Comparison of ENCODE assay signal across 11 cellular contexts in the genomic region with DNA sequence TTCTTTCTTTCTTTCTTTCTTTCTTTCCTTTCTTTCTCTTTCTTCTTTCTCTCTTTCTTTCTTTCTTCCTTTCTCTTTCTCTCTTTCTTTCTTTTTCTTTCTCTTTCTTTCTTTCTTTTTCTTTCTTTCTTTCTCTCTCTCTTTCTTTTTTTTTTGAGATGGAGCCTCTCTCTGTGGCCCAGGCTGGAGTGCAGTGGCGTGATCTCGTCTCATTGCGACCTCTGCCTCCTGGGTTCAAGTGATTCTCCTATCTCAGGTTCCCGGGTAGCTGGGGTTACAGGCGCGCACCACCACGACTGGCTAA. TPM values are rescaled to one million over a fixed set of nuclear protein-coding genes. Genes with fewer than 3 reads are reported as not detected.
DNase-seq lines count a peak whose midpoint lies in the region; ATAC-seq and TF ChIP-seq lines count a peak whose summit lies in the region.
"Not testable (repeated sequence)": the region's sequence is repeated elsewhere in the genome, so short reads cannot be mapped to it uniquely, and the experiment has no call there.
"Had no signal": no experiment of that assay in that cellular context is flagged by ENCODE, and none has a peak within 500 bp of the region (broad histone marks: within the 10 kb centered on the region; RNA-seq: fewer than 3 reads in every experiment).

No MANE protein-coding gene starts in this region.

- TF ChIP-seq CTCF in CD4-positive, alpha-beta T cell (IDR thresholded peaks at IDR 0.05); NB4 (IDR thresholded peaks at IDR 0.05; ENCODE audit: low read depth, low read length): not testable (repeated sequence)

- H3K36me3 Mint-ChIP-seq in CD4-positive, alpha-beta T cell (ENCODE audit: low read depth): not testable (repeated sequence)
- peaks cover 23% of the 10 kb centered on the region for H3K36me3 Mint-ChIP-seq in activated CD4-positive, alpha-beta T cell treated with anti-CD3 and anti-CD28 coated beads, Interleukin-2, amount 10 ng/mL, durations not matched to agents 24 days and 14 days (ENCODE audit: low read depth)
- H3K36me3 Mint-ChIP-seq in activated CD8-positive, alpha-beta memory T cell treated with anti-CD3 and anti-CD28 coated beads, Interleukin-2, amount 10 ng/mL, durations not matched to agents 7 days and 5 days: peaks cover 53% of the 10 kb centered on the region
- H3K36me3 Mint-ChIP-seq in activated T-helper 2 cell treated with anti-CD3 and anti-CD28 coated beads, Interferon-gamma antibody, Interleukin-2, Interleukin-4, amounts not matched to agents 10 μg/mL and 5 μg/mL and 100 μg/mL, durations not matched to agents 14 hours and 24 hours and 36 hours (ENCODE audit: low read depth): peaks cover 26% of the 10 kb centered on the region
- peaks cover 37% of the 10 kb centered on the region for H3K36me3 Mint-ChIP-seq in central memory CD8-positive, alpha-beta T cell (ENCODE audit: insufficient read depth)
- peaks cover 0 to 57% (median 0%) of the 10 kb centered on the region in 5 donors for H3K36me3 Mint-ChIP-seq in naive thymus-derived CD4-positive, alpha-beta T cell
- peaks cover 24% of the 10 kb centered on the region for H3K36me3 Mint-ChIP-seq in stimulated activated memory B cell treated with anti-CD40 and anti-IgM and Interleukin-4, amounts not matched to agents 10 μg/mL and 1 μg/mL and 100 μg/mL, for 72 hours

- H3K36me3 ChIP-seq in naive thymus-derived CD4-positive, alpha-beta T cell (ENCODE audit: control insufficient read depth in 2 of 3, insufficient read depth in 3 of 3, low read length in 3 of 3): not testable (repeated sequence)

- DNase-seq in CD4-positive, alpha-beta T cell; NB4 (ENCODE audit: low read depth); activated CD4-positive, alpha-beta T cell treated with anti-CD3 and anti-CD28 coated beads, Interleukin-2, amount 10 ng/mL, durations not matched to agents 24 days and 14 days; activated CD8-positive, alpha-beta memory T cell treated with anti-CD3 and anti-CD28 coated beads, Interleukin-2, amount 10 ng/mL, durations not matched to agents 7 days and 5 days; activated T-helper 2 cell treated with anti-CD3 and anti-CD28 coated beads, Interferon-gamma antibody, Interleukin-2, Interleukin-4, amounts not matched to agents 10 μg/mL and 5 μg/mL and 100 μg/mL, durations not matched to agents 14 hours and 24 hours and 36 hours (ENCODE audit: low spot score); central memory CD8-positive, alpha-beta T cell (ENCODE audit: low spot score in 2 of 2); naive thymus-derived CD4-positive, alpha-beta T cell: not testable (repeated sequence)

- H3K4me1 ChIP-seq in naive thymus-derived CD4-positive, alpha-beta T cell (ENCODE audit: control insufficient read depth in 2 of 2, insufficient read depth in 2 of 2, low read length in 2 of 2): peaks cover 59 to 75% of the 10 kb centered on the region in 2 donors

- peak overlapping the region; percentile 38 for H3K4me3 Mint-ChIP-seq in CD4-positive, alpha-beta T cell
- peak overlapping the region; percentile 96 for H3K4me3 Mint-ChIP-seq in activated CD4-positive, alpha-beta T cell treated with anti-CD3 and anti-CD28 coated beads, Interleukin-2, amount 10 ng/mL, durations not matched to agents 24 days and 14 days
- H3K4me3 Mint-ChIP-seq in activated CD8-positive, alpha-beta memory T cell treated with anti-CD3 and anti-CD28 coated beads, Interleukin-2, amount 10 ng/mL, durations not matched to agents 7 days and 5 days: peak overlapping the region; percentile 83
- peak overlapping the region; percentile 93 for H3K4me3 Mint-ChIP-seq in activated T-helper 2 cell treated with anti-CD3 and anti-CD28 coated beads, Interferon-gamma antibody, Interleukin-2, Interleukin-4, amounts not matched to agents 10 μg/mL and 5 μg/mL and 100 μg/mL, durations not matched to agents 14 hours and 24 hours and 36 hours (ENCODE audit: low read depth)
- H3K4me3 Mint-ChIP-seq in central memory CD8-positive, alpha-beta T cell: peak overlapping the region; percentile 81
- peak overlapping the region in 5 of 10 donors; percentile 34 to 97 (median 84) for H3K4me3 Mint-ChIP-seq in naive thymus-derived CD4-positive, alpha-beta T cell
- not testable (repeated sequence) for H3K4me3 Mint-ChIP-seq in stimulated activated memory B cell treated with anti-CD40 and anti-IgM and Interleukin-4, amounts not matched to agents 10 μg/mL and 1 μg/mL and 100 μg/mL, for 72 hours

- H3K27ac Mint-ChIP-seq in CD4-positive, alpha-beta T cell: peak overlapping the region; percentile 95
- H3K27ac Mint-ChIP-seq in activated CD4-positive, alpha-beta T cell treated with anti-CD3 and anti-CD28 coated beads, Interleukin-2, amount 10 ng/mL, durations not matched to agents 24 days and 14 days: peak overlapping the region; percentile 52
- peak overlapping the region; percentile 97 for H3K27ac Mint-ChIP-seq in activated CD8-positive, alpha-beta memory T cell treated with anti-CD3 and anti-CD28 coated beads, Interleukin-2, amount 10 ng/mL, durations not matched to agents 7 days and 5 days
- peak overlapping the region; percentile 36 for H3K27ac Mint-ChIP-seq in activated T-helper 2 cell treated with anti-CD3 and anti-CD28 coated beads, Interferon-gamma antibody, Interleukin-2, Interleukin-4, amounts not matched to agents 10 μg/mL and 5 μg/mL and 100 μg/mL, durations not matched to agents 14 hours and 24 hours and 36 hours
- H3K27ac Mint-ChIP-seq in central memory CD8-positive, alpha-beta T cell (ENCODE audit: low read depth): peak overlapping the region; percentile 76
- peak overlapping the region in 5 of 9 donors; percentile 5 to 98 (median 78) for H3K27ac Mint-ChIP-seq in naive thymus-derived CD4-positive, alpha-beta T cell
- peak overlapping the region; percentile 80 for H3K27ac Mint-ChIP-seq in stimulated activated memory B cell treated with anti-CD40 and anti-IgM and Interleukin-4, amounts not matched to agents 10 μg/mL and 1 μg/mL and 100 μg/mL, for 72 hours

- intact Hi-C loops in CD4-positive, alpha-beta T cell (cut with DNase I, micrococcal nuclease); activated T-helper 2 cell treated with anti-CD3 and anti-CD28 coated beads, Interferon-gamma antibody, Interleukin-2, Interleukin-4, amounts not matched to agents 10 μg/mL and 5 μg/mL and 100 μg/mL, durations not matched to agents 14 hours and 24 hours and 36 hours (cut with micrococcal nuclease); naive thymus-derived CD4-positive, alpha-beta T cell (cut with micrococcal nuclease): not testable (repeated sequence)
- intact Hi-C loops in activated CD4-positive, alpha-beta T cell treated with anti-CD3 and anti-CD28 coated beads, Interleukin-2, amount 10 ng/mL, durations not matched to agents 24 days and 14 days (cut with micrococcal nuclease): loop anchor here (10.0 kb wide), 1 partner anchor 130 kb away; a partner anchor contains a TSS

- peaks cover 76% of the 10 kb centered on the region for H3K4me1 Mint-ChIP-seq in CD4-positive, alpha-beta T cell (ENCODE audit: low read depth)
- peaks cover 74% of the 10 kb centered on the region for H3K4me1 Mint-ChIP-seq in activated CD4-positive, alpha-beta T cell treated with anti-CD3 and anti-CD28 coated beads, Interleukin-2, amount 10 ng/mL, durations not matched to agents 24 days and 14 days
- peaks cover 80% of the 10 kb centered on the region for H3K4me1 Mint-ChIP-seq in activated CD8-positive, alpha-beta memory T cell treated with anti-CD3 and anti-CD28 coated beads, Interleukin-2, amount 10 ng/mL, durations not matched to agents 7 days and 5 days
- H3K4me1 Mint-ChIP-seq in activated T-helper 2 cell treated with anti-CD3 and anti-CD28 coated beads, Interferon-gamma antibody, Interleukin-2, Interleukin-4, amounts not matched to agents 10 μg/mL and 5 μg/mL and 100 μg/mL, durations not matched to agents 14 hours and 24 hours and 36 hours (ENCODE audit: low read depth): peaks cover 67% of the 10 kb centered on the region
- H3K4me1 Mint-ChIP-seq in central memory CD8-positive, alpha-beta T cell: peaks cover 76% of the 10 kb centered on the region
- H3K4me1 Mint-ChIP-seq in naive thymus-derived CD4-positive, alpha-beta T cell: peaks cover 62 to 91% (median 80%) of the 10 kb centered on the region in 7 donors
- peaks cover 99% of the 10 kb centered on the region for H3K4me1 Mint-ChIP-seq in stimulated activated memory B cell treated with anti-CD40 and anti-IgM and Interleukin-4, amounts not matched to agents 10 μg/mL and 1 μg/mL and 100 μg/mL, for 72 hours

- not testable (repeated sequence) for TF ChIP-seq POLR2A in NB4 (IDR thresholded peaks at IDR 0.05; ENCODE audit: extremely low read depth, insufficient read length)

- not testable (repeated sequence) for H3K27me3 ChIP-seq in CD4-positive, alpha-beta T cell (ENCODE audit: control insufficient read depth, insufficient read depth, low read length); naive thymus-derived CD4-positive, alpha-beta T cell (ENCODE audit: control insufficient read depth in 2 of 2, insufficient read depth in 2 of 2, low read length in 2 of 2)

- not testable (repeated sequence) for H3K9me3 Mint-ChIP-seq in CD4-positive, alpha-beta T cell; activated CD8-positive, alpha-beta memory T cell treated with anti-CD3 and anti-CD28 coated beads, Interleukin-2, amount 10 ng/mL, durations not matched to agents 7 days and 5 days (ENCODE audit: low read depth); activated T-helper 2 cell treated with anti-CD3 and anti-CD28 coated beads, Interferon-gamma antibody, Interleukin-2, Interleukin-4, amounts not matched to agents 10 μg/mL and 5 μg/mL and 100 μg/mL, durations not matched to agents 14 hours and 24 hours and 36 hours; central memory CD8-positive, alpha-beta T cell; naive thymus-derived CD4-positive, alpha-beta T cell; stimulated activated memory B cell treated with anti-CD40 and anti-IgM and Interleukin-4, amounts not matched to agents 10 μg/mL and 1 μg/mL and 100 μg/mL, for 72 hours
- peaks cover 16% of the 10 kb centered on the region for H3K9me3 Mint-ChIP-seq in activated CD4-positive, alpha-beta T cell treated with anti-CD3 and anti-CD28 coated beads, Interleukin-2, amount 10 ng/mL, durations not matched to agents 24 days and 14 days

- peak overlapping the region; percentile 80 for H3K4me3 ChIP-seq in NB4 (ENCODE audit: low read depth, low read length)
- H3K4me3 ChIP-seq in naive thymus-derived CD4-positive, alpha-beta T cell (ENCODE audit: low read length): peak overlapping the region; percentile 59

- POLR2A ChIA-PET in CD4-positive, alpha-beta T cell (lab: Charles Lee): interaction anchor here (4.7 to 7.0 kb wide), 2 partner anchors 59 kb away, joined by 98 to 185 read pairs; a partner anchor contains a TSS
- POLR2A ChIA-PET in naive thymus-derived CD4-positive, alpha-beta T cell (lab: Charles Lee): interaction anchor here (21.7 kb wide), 1 partner anchor 56 kb away, joined by 566 read pairs; a partner anchor contains a TSS

- not testable (repeated sequence) for ATAC-seq in CD4-positive, alpha-beta T cell (ENCODE audit: poor library complexity); activated CD8-positive, alpha-beta memory T cell treated with anti-CD3 and anti-CD28 coated beads, Interleukin-2, amount 10 ng/mL, durations not matched to agents 7 days and 5 days; central memory CD8-positive, alpha-beta T cell (replicated peaks; ENCODE audit: extremely low read depth, poor library complexity, severe bottlenecking); naive thymus-derived CD4-positive, alpha-beta T cell; stimulated activated memory B cell treated with anti-CD40 and anti-IgM and Interleukin-4, amounts not matched to agents 10 μg/mL and 1 μg/mL and 100 μg/mL, for 72 hours

- not testable (repeated sequence) for H3K9me3 ChIP-seq in CD4-positive, alpha-beta T cell (ENCODE audit: control insufficient read depth, low read length); naive thymus-derived CD4-positive, alpha-beta T cell (ENCODE audit: control insufficient read depth in 2 of 3, low read length in 3 of 3)

- CTCF ChIA-PET in CD4-positive, alpha-beta T cell (lab: Charles Lee): not testable (repeated sequence)
- CTCF ChIA-PET in activated CD8-positive, alpha-beta memory T cell treated with anti-CD3 and anti-CD28 coated beads, Interleukin-2, amount 10 ng/mL, durations not matched to agents 7 days and 5 days (lab: Charles Lee): interaction anchor here (1.4 to 9.4 kb wide), 3 partner anchors 58 to 161 kb away, joined by 4 to 136 read pairs (median 14); a partner anchor contains a TSS
- CTCF ChIA-PET in naive thymus-derived CD4-positive, alpha-beta T cell (lab: Charles Lee): interaction anchor here (0.7 to 8.3 kb wide), 2 partner anchors 62 to 69 kb away, joined by 4 to 70 read pairs; no protein-coding TSS in a partner anchor

- not testable (repeated sequence) for H3K27me3 Mint-ChIP-seq in CD4-positive, alpha-beta T cell; activated CD4-positive, alpha-beta T cell treated with anti-CD3 and anti-CD28 coated beads, Interleukin-2, amount 10 ng/mL, durations not matched to agents 24 days and 14 days; activated CD8-positive, alpha-beta memory T cell treated with anti-CD3 and anti-CD28 coated beads, Interleukin-2, amount 10 ng/mL, durations not matched to agents 7 days and 5 days; activated T-helper 2 cell treated with anti-CD3 and anti-CD28 coated beads, Interferon-gamma antibody, Interleukin-2, Interleukin-4, amounts not matched to agents 10 μg/mL and 5 μg/mL and 100 μg/mL, durations not matched to agents 14 hours and 24 hours and 36 hours (ENCODE audit: low read depth); central memory CD8-positive, alpha-beta T cell; naive thymus-derived CD4-positive, alpha-beta T cell; stimulated activated memory B cell treated with anti-CD40 and anti-IgM and Interleukin-4, amounts not matched to agents 10 μg/mL and 1 μg/mL and 100 μg/mL, for 72 hours

- H3K27ac ChIP-seq in CD4-positive, alpha-beta T cell (ENCODE audit: low read depth, low read length); naive thymus-derived CD4-positive, alpha-beta T cell (ENCODE audit: low read depth, low read length): not testable (repeated sequence)

RNA-seq across cellular contexts. Expression of a gene that starts 2.7 kb away (rescaled TPM):
- total RNA-seq in CD4-positive, alpha-beta T cell: 10 to 100 TPM; 66.7 to 67.4 TPM
- 33.0 and 37.9 TPM in 2 replicates for total RNA-seq in activated CD4-positive, alpha-beta T cell treated with anti-CD3 and anti-CD28 coated beads, Interleukin-2, amount 10 ng/mL, durations not matched to agents 24 days and 14 days
- 100 to 1,000 TPM; 250 to 441 TPM for total RNA-seq in activated CD8-positive, alpha-beta memory T cell treated with anti-CD3 and anti-CD28 coated beads, Interleukin-2, amount 10 ng/mL, durations not matched to agents 7 days and 5 days
- total RNA-seq in activated T-helper 2 cell treated with anti-CD3 and anti-CD28 coated beads, Interferon-gamma antibody, Interleukin-2, Interleukin-4, amounts not matched to agents 10 μg/mL and 5 μg/mL and 100 μg/mL, durations not matched to agents 14 hours and 24 hours and 36 hours: 43.9 and 47.4 TPM in 2 replicates
- 100 to 1,000 TPM in 2 of 5 experiments, 10 to 100 TPM in 3; 25.5 to 472 (median 66.7) TPM for total RNA-seq in naive thymus-derived CD4-positive, alpha-beta T cell
- polyA plus RNA-seq in naive thymus-derived CD4-positive, alpha-beta T cell: 1 to 10 TPM in 1 of 2 donors, under 1 TPM in 1; 0.83 to 1.0 TPM

RNA-seq across cellular contexts. Expression of a gene that starts 35.9 kb away (rescaled TPM):
- 10 to 100 TPM; 67.5 to 72.9 TPM for total RNA-seq in CD4-positive, alpha-beta T cell
- total RNA-seq in activated CD4-positive, alpha-beta T cell treated with anti-CD3 and anti-CD28 coated beads, Interleukin-2, amount 10 ng/mL, durations not matched to agents 24 days and 14 days: 2.4 and 2.5 TPM in 2 replicates
- 1 to 10 TPM; 1.2 to 3.3 TPM for total RNA-seq in activated CD8-positive, alpha-beta memory T cell treated with anti-CD3 and anti-CD28 coated beads, Interleukin-2, amount 10 ng/mL, durations not matched to agents 7 days and 5 days
- 0.71 and 0.80 TPM in 2 replicates for total RNA-seq in activated T-helper 2 cell treated with anti-CD3 and anti-CD28 coated beads, Interferon-gamma antibody, Interleukin-2, Interleukin-4, amounts not matched to agents 10 μg/mL and 5 μg/mL and 100 μg/mL, durations not matched to agents 14 hours and 24 hours and 36 hours
- 100 to 1,000 TPM in 1 of 5 experiments, 10 to 100 TPM in 3, 1 to 10 TPM in 1; 8.2 to 102 (median 88.9) TPM for total RNA-seq in naive thymus-derived CD4-positive, alpha-beta T cell
- 1 to 10 TPM; 1.5 to 3.4 TPM for polyA plus RNA-seq in naive thymus-derived CD4-positive, alpha-beta T cell
- total RNA-seq: PC-3 had no signal

RNA-seq across cellular contexts. Expression of a gene that starts 55.9 kb away (rescaled TPM):
- not detected for total RNA-seq in CD4-positive, alpha-beta T cell
- total RNA-seq in activated CD4-positive, alpha-beta T cell treated with anti-CD3 and anti-CD28 coated beads, Interleukin-2, amount 10 ng/mL, durations not matched to agents 24 days and 14 days: not detected in 2 replicates
- not detected for total RNA-seq in activated CD8-positive, alpha-beta memory T cell treated with anti-CD3 and anti-CD28 coated beads, Interleukin-2, amount 10 ng/mL, durations not matched to agents 7 days and 5 days
- total RNA-seq in activated T-helper 2 cell treated with anti-CD3 and anti-CD28 coated beads, Interferon-gamma antibody, Interleukin-2, Interleukin-4, amounts not matched to agents 10 μg/mL and 5 μg/mL and 100 μg/mL, durations not matched to agents 14 hours and 24 hours and 36 hours: not detected in 2 replicates
- not detected for total RNA-seq in naive thymus-derived CD4-positive, alpha-beta T cell
- polyA plus RNA-seq in naive thymus-derived CD4-positive, alpha-beta T cell: not detected
- total RNA-seq: H1, PC-3 had no signal
- polyA plus RNA-seq: AG04450, H1 had no signal

Comparison
In these comparisons a context has a peak if more than half of its experiments do, and no peak if none do; other contexts are left out.
1. H3K27ac Mint-ChIP-seq: peak in every context shown above with its lines; median percentile 97 in activated CD8-positive, alpha-beta memory T cell treated with anti-CD3 and anti-CD28 coated beads, Interleukin-2, amount 10 ng/mL, durations not matched to agents 7 days and 5 days; 95 in CD4-positive, alpha-beta T cell; 80 in stimulated activated memory B cell treated with anti-CD40 and anti-IgM and Interleukin-4, amounts not matched to agents 10 μg/mL and 1 μg/mL and 100 μg/mL, for 72 hours; 78 in naive thymus-derived CD4-positive, alpha-beta T cell; 76 in central memory CD8-positive, alpha-beta T cell; 52 in activated CD4-positive, alpha-beta T cell treated with anti-CD3 and anti-CD28 coated beads, Interleukin-2, amount 10 ng/mL, durations not matched to agents 24 days and 14 days; 36 in activated T-helper 2 cell treated with anti-CD3 and anti-CD28 coated beads, Interferon-gamma antibody, Interleukin-2, Interleukin-4, amounts not matched to agents 10 μg/mL and 5 μg/mL and 100 μg/mL, durations not matched to agents 14 hours and 24 hours and 36 hours.